ENCODE assay signal across 23 cellular contexts in the genomic region with DNA sequence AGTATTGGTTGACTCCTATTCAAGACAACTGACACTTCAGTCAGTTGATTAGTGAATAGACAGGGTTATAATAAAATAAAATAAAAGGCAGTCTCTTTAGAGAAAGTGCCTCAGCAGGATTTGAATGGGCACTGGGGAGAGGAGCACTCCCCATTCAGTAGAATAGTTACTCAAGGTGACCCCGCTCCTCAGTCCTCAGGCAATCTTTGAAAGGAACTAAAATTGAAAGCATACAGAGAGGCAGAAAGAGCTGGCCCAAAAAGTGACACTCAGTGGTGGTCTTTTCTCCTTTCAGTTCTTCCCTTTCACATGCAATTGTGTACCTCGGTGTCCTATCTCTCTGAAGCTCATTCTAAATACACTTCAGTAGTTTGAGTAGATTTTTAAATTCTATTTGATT. TPM values are rescaled to one million over a fixed set of nuclear protein-coding genes. Genes with fewer than 3 reads are reported as not detected.
"Had no signal": no experiment of that assay in that cellular context is flagged by ENCODE, and none has a peak within 500 bp of the region (broad histone marks: within the 10 kb centered on the region; RNA-seq: fewer than 3 reads in every experiment).

No MANE protein-coding gene starts in this region.

- H3K9ac ChIP-seq: parathyroid adenoma had no signal

- H3K27me3 Mint-ChIP-seq: activated naive CD4-positive, alpha-beta T cell treated with anti-CD3 and anti-CD28 coated beads, Interleukin-2, amount 50 U/mL, for 24 hours; brain; effector memory CD8-positive, alpha-beta T cell had no signal

- H3K27ac ChIP-seq: esophagus muscularis mucosa, gastroesophageal sphincter, parathyroid adenoma, upper lobe of left lung had no signal

- H3K79me2 ChIP-seq: parathyroid adenoma had no signal

- H3K27me3 ChIP-seq: esophagus muscularis mucosa, gastroesophageal sphincter, upper lobe of left lung had no signal

- H3K9me3 Mint-ChIP-seq: activated CD4-positive, alpha-beta T cell treated with anti-CD3 and anti-CD28 coated beads, Interleukin-2, amount 10 ng/mL, durations not matched to agents 7 days and 5 days; activated naive CD4-positive, alpha-beta T cell treated with anti-CD3 and anti-CD28 coated beads, Interleukin-2, amount 50 U/mL, for 24 hours; activated T-helper 1 cell treated with anti-CD3 and anti-CD28 coated beads, Interleukin-12 subunit alpha, Interleukin-12 subunit beta, Interleukin-2, Interleukin-4 antibody, amounts not matched to agents 30 ng/mL and 10 ng/mL and 1 ng/mL, durations not matched to agents 14 hours and 24 hours and 36 hours; nephron had no signal

- H3K27ac Mint-ChIP-seq: activated CD4-positive, alpha-beta T cell treated with anti-CD3 and anti-CD28 coated beads, Interleukin-2, amount 10 ng/mL, durations not matched to agents 7 days and 5 days; activated CD8-positive, alpha-beta T cell treated with anti-CD3 and anti-CD28 coated beads, Interleukin-2, amount 10 ng/mL, durations not matched to agents 7 days and 5 days; activated naive CD4-positive, alpha-beta T cell treated with anti-CD3 and anti-CD28 coated beads, Interleukin-2, amount 50 U/mL, for 24 hours; activated T-helper 1 cell treated with anti-CD3 and anti-CD28 coated beads, Interleukin-12 subunit alpha, Interleukin-12 subunit beta, Interleukin-2, Interleukin-4 antibody, amounts not matched to agents 30 ng/mL and 10 ng/mL and 1 ng/mL, durations not matched to agents 14 hours and 24 hours and 36 hours; brain; effector memory CD8-positive, alpha-beta T cell; nephron had no signal

- H3K9me3 ChIP-seq: esophagus muscularis mucosa, gastroesophageal sphincter, upper lobe of left lung had no signal

- DNase-seq: activated CD4-positive, alpha-beta T cell treated with anti-CD3 and anti-CD28 coated beads, Interleukin-2, amount 10 ng/mL, durations not matched to agents 7 days and 5 days; activated CD8-positive, alpha-beta T cell treated with anti-CD3 and anti-CD28 coated beads, Interleukin-2, amount 10 ng/mL, durations not matched to agents 7 days and 5 days; activated gamma-delta T cell; aorta; dermis blood vessel endothelial cell; effector memory CD8-positive, alpha-beta T cell; head of caudate nucleus; hypothalamus; islet precursor cell; left cardiac atrium; nucleus accumbens; right cardiac atrium; stimulated activated CD4-positive, alpha-beta T cell treated with anti-CD3 and anti-CD28 coated beads, Interleukin-4, amount 100 ng/mL, for 4 hours; stimulated activated naive CD8-positive, alpha-beta T cell treated with anti-CD3 and anti-CD28 coated beads, Interleukin-15, Interleukin-2, amounts not matched to agents 100 U/mL and 50 U/mL, for 24 hours; upper lobe of left lung had no signal

- H3K4me1 Mint-ChIP-seq: activated CD4-positive, alpha-beta T cell treated with anti-CD3 and anti-CD28 coated beads, Interleukin-2, amount 10 ng/mL, durations not matched to agents 7 days and 5 days; activated naive CD4-positive, alpha-beta T cell treated with anti-CD3 and anti-CD28 coated beads, Interleukin-2, amount 50 U/mL, for 24 hours; nephron had no signal

- H3K36me3 ChIP-seq: esophagus muscularis mucosa, gastroesophageal sphincter, upper lobe of left lung had no signal

- ATAC-seq: activated CD4-positive, CD25-positive, alpha-beta regulatory T cell treated with anti-CD3 and anti-CD28 coated beads, Interleukin-2, amount 50 U/mL, for 24 hours; activated CD8-positive, alpha-beta T cell treated with anti-CD3 and anti-CD28 coated beads, Interleukin-2, amount 10 ng/mL, durations not matched to agents 7 days and 5 days; effector memory CD8-positive, alpha-beta T cell; gastroesophageal sphincter; left cardiac atrium; right cardiac atrium; stimulated activated naive CD8-positive, alpha-beta T cell treated with anti-CD3 and anti-CD28 coated beads, Interleukin-15, Interleukin-2, amounts not matched to agents 100 U/mL and 50 U/mL, for 24 hours had no signal

- H3K4me3 ChIP-seq: esophagus muscularis mucosa, gastroesophageal sphincter, upper lobe of left lung had no signal

- H3K4me3 Mint-ChIP-seq: activated CD4-positive, alpha-beta T cell treated with anti-CD3 and anti-CD28 coated beads, Interleukin-2, amount 10 ng/mL, durations not matched to agents 7 days and 5 days; activated CD8-positive, alpha-beta T cell treated with anti-CD3 and anti-CD28 coated beads, Interleukin-2, amount 10 ng/mL, durations not matched to agents 7 days and 5 days; activated naive CD4-positive, alpha-beta T cell treated with anti-CD3 and anti-CD28 coated beads, Interleukin-2, amount 50 U/mL, for 24 hours; activated T-helper 1 cell treated with anti-CD3 and anti-CD28 coated beads, Interleukin-12 subunit alpha, Interleukin-12 subunit beta, Interleukin-2, Interleukin-4 antibody, amounts not matched to agents 30 ng/mL and 10 ng/mL and 1 ng/mL, durations not matched to agents 14 hours and 24 hours and 36 hours; brain; effector memory CD8-positive, alpha-beta T cell; nephron had no signal

- H3K36me3 Mint-ChIP-seq: activated naive CD4-positive, alpha-beta T cell treated with anti-CD3 and anti-CD28 coated beads, Interleukin-2, amount 50 U/mL, for 24 hours; brain had no signal

- H2AFZ ChIP-seq: parathyroid adenoma had no signal

- H3K4me1 ChIP-seq: gastroesophageal sphincter, parathyroid adenoma, upper lobe of left lung had no signal

RNA-seq across cellular contexts. Expression of gene MACC1, which starts 47.4 kb away (rescaled TPM):
- total RNA-seq: activated T-helper 1 cell treated with anti-CD3 and anti-CD28 coated beads, Interleukin-12 subunit alpha, Interleukin-12 subunit beta, Interleukin-2, Interleukin-4 antibody, amounts not matched to agents 30 ng/mL and 10 ng/mL and 1 ng/mL, durations not matched to agents 14 hours and 24 hours and 36 hours had no signal
